1 cellular context compared by ENCODE assay signal in genomic region chr10:19815478-19816419, GRCh38.
A peak's percentile ranks its signal among the peaks of the same experiment; 100 is the strongest.
TF ChIP-seq lines count a peak whose summit lies in the region.

No MANE protein-coding gene starts in this region.

TF ChIP-seq in WTC11, 78 proteins besides CTCF, POLR2A, EP300 and RAD21 (continued from another document and continues in another):
- no peak for TF ChIP-seq AFF4 (CRISPR knock-in tag; IDR thresholded peaks at IDR 0.05; ENCODE audit: borderline replicate concordance)
- no peak for TF ChIP-seq SMAD4 (CRISPR knock-in tag; IDR thresholded peaks at IDR 0.05)
- no peak for TF ChIP-seq NR2C2 (CRISPR knock-in tag; IDR thresholded peaks at IDR 0.05)
- no peak for TF ChIP-seq HMGA2 (CRISPR knock-in tag; IDR thresholded peaks at IDR 0.05)
- TF ChIP-seq ZMAT4 (CRISPR knock-in tag; IDR thresholded peaks at IDR 0.05) = no peak
- TF ChIP-seq GABPB1 (CRISPR knock-in tag; IDR thresholded peaks at IDR 0.05) = 0 out of 2 replicates have a peak, but pooled peaks have one; percentile 13
- TF ChIP-seq RELA (CRISPR knock-in tag; IDR thresholded peaks at IDR 0.05; ENCODE audit: borderline replicate concordance) = no peak
- no peak for TF ChIP-seq SMAD3 (CRISPR knock-in tag; IDR thresholded peaks at IDR 0.05; ENCODE audit: borderline replicate concordance)
- TF ChIP-seq HMGXB4 (CRISPR knock-in tag; IDR thresholded peaks at IDR 0.05) = peak; percentile 84
- no peak for TF ChIP-seq ZNF281 (CRISPR knock-in tag; IDR thresholded peaks at IDR 0.05)
- no peak for TF ChIP-seq PRRX2 (CRISPR knock-in tag; IDR thresholded peaks at IDR 0.05)
- TF ChIP-seq STAT6 (CRISPR knock-in tag; conservative IDR thresholded peaks at IDR 0.05; ENCODE audit: low read depth) = no peak
- peak; percentile 81; the same call in 1 of the 2 replicates for TF ChIP-seq FOXP1 (CRISPR knock-in tag; IDR thresholded peaks at IDR 0.05; ENCODE audit: borderline replicate concordance)
- TF ChIP-seq ZNF396 (CRISPR knock-in tag; IDR thresholded peaks at IDR 0.05; ENCODE audit: borderline replicate concordance) = 0 out of 2 replicates have a peak, but pooled peaks have one; percentile 55
- no peak for TF ChIP-seq ZNF512 (CRISPR knock-in tag; IDR thresholded peaks at IDR 0.05; ENCODE audit: borderline replicate concordance)
- no peak for TF ChIP-seq JAZF1 (CRISPR knock-in tag; IDR thresholded peaks at IDR 0.05)
- TF ChIP-seq TP53 (CRISPR knock-in tag; IDR thresholded peaks at IDR 0.05) = no peak
- peak; percentile 74 for TF ChIP-seq CREM (CRISPR knock-in tag; IDR thresholded peaks at IDR 0.05)
- no peak for TF ChIP-seq ZNF232 (CRISPR knock-in tag; IDR thresholded peaks at IDR 0.05)
- TF ChIP-seq NFYB (CRISPR knock-in tag; conservative IDR thresholded peaks at IDR 0.05; ENCODE audit: low read depth) = 0 out of 2 replicates have a peak, but pooled peaks have one; percentile 10
- TF ChIP-seq USF2 (CRISPR knock-in tag; IDR thresholded peaks at IDR 0.05) = no peak
- TF ChIP-seq NR1H2 (CRISPR knock-in tag; IDR thresholded peaks at IDR 0.05) = no peak
- TF ChIP-seq SP1 (CRISPR knock-in tag; conservative IDR thresholded peaks at IDR 0.05) = peak; percentile 46; the same call in 1 of the 2 replicates
- TF ChIP-seq CDX4 (CRISPR knock-in tag; IDR thresholded peaks at IDR 0.05; ENCODE audit: borderline replicate concordance) = no peak
- peak; percentile 93; the same call in 1 of the 2 replicates for TF ChIP-seq ZNF263 (CRISPR knock-in tag; IDR thresholded peaks at IDR 0.05; ENCODE audit: low read depth)
- no peak for TF ChIP-seq AR (CRISPR knock-in tag; IDR thresholded peaks at IDR 0.05)
- TF ChIP-seq ARID4B (CRISPR knock-in tag; IDR thresholded peaks at IDR 0.05; ENCODE audit: borderline replicate concordance) = 0 out of 2 replicates have a peak, but pooled peaks have one; percentile 82
- no peak for TF ChIP-seq E2F4 (CRISPR knock-in tag; IDR thresholded peaks at IDR 0.05; ENCODE audit: borderline replicate concordance, low read depth)
- no peak for TF ChIP-seq TEAD4 (CRISPR knock-in tag; IDR thresholded peaks at IDR 0.05)
- TF ChIP-seq FOXJ3 (CRISPR knock-in tag; IDR thresholded peaks at IDR 0.05; ENCODE audit: borderline replicate concordance) = no peak
